Comparison of ENCODE assay signal across 7 cellular contexts in the genomic region with DNA sequence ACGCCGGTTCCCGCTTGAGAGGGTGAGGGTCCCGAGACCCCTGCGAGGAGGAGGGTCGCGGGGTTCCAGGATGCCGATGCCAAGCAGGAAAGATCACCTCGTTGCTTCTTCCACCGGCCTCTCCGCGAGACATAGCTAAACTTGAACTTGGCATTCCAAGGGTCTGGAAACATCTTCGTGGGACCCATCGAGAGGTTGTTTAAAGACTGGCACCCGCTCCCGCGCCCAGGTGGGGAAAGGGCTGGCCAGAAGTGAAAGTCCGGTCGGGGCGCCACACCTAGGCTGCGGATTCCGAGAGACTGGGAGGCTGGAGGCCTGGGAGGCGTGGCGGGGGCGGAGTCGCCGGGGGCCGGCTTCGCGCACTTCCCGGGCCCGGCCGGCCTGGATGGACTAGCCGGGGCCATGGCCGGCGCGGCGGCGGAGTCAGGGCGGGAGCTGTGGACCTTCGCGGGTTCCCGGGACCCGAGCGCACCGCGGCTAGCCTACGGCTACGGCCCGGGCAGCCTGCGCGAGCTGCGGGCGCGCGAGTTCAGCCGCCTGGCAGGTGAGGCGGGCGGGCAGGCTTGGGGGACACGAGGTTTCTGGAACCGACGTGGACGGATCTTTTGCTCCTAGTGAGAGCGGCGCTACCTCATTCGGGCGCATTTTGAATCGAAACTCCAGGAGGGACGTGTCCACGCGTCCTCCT. TPM values are rescaled to one million over a fixed set of nuclear protein-coding genes. Genes with fewer than 3 reads are reported as not detected.
DNase-seq lines count a peak whose midpoint lies in the region; ATAC-seq and TF ChIP-seq lines count a peak whose summit lies in the region.

A gene with protein sequence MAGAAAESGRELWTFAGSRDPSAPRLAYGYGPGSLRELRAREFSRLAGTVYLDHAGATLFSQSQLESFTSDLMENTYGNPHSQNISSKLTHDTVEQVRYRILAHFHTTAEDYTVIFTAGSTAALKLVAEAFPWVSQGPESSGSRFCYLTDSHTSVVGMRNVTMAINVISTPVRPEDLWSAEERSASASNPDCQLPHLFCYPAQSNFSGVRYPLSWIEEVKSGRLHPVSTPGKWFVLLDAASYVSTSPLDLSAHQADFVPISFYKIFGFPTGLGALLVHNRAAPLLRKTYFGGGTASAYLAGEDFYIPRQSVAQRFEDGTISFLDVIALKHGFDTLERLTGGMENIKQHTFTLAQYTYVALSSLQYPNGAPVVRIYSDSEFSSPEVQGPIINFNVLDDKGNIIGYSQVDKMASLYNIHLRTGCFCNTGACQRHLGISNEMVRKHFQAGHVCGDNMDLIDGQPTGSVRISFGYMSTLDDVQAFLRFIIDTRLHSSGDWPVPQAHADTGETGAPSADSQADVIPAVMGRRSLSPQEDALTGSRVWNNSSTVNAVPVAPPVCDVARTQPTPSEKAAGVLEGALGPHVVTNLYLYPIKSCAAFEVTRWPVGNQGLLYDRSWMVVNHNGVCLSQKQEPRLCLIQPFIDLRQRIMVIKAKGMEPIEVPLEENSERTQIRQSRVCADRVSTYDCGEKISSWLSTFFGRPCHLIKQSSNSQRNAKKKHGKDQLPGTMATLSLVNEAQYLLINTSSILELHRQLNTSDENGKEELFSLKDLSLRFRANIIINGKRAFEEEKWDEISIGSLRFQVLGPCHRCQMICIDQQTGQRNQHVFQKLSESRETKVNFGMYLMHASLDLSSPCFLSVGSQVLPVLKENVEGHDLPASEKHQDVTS (plus strand): TSS at position 360 of the 688 bp plus-strand sequence. CDS start 43 bp downstream, at position 403.

- peak within 1 kb of the TSS; percentile 93 for H2AFZ ChIP-seq in fibroblast of lung (ENCODE audit: low read length)

- in situ Hi-C loops in GM13976 (cut with MboI; ENCODE audit: low sequenced_read_pairs, unreplicated experiment): no loop called here

- no peaks in the 10 kb centered on the region for H3K79me2 ChIP-seq in fibroblast of lung (ENCODE audit: control insufficient read depth, insufficient read depth, low read length)

- peak; percentile 79 for ATAC-seq in HG02588 (IDR thresholded peaks at IDR 0.05; ENCODE audit: unreplicated experiment)
- peak; percentile 65 to 68 for ATAC-seq in naive B cell (ENCODE audit: low read depth in 2 of 2)

- H3K27ac Mint-ChIP-seq in activated T-cell treated with anti-CD3 and anti-CD28 coated beads, Interleukin-2, amount 50 U/mL, for 24 hours: no peak within 1 kb of the TSS
- H3K27ac Mint-ChIP-seq in naive B cell: peak within 1 kb of the TSS in 3 of 6 donors; percentile 56 to 58 (median 58)

- TF ChIP-seq POLR2A in tibial nerve (IDR thresholded peaks at IDR 0.05): peak in 1 of 2 donors; percentile 46

- H3K27ac ChIP-seq in fibroblast of lung (ENCODE audit: insufficient read depth, low read length) (peak within 1 kb of the TSS; percentile 41), tibial nerve (peak within 1 kb of the TSS in 3 of 4 donors; percentile 4 to 75 (median 61))

- no peaks in the 10 kb centered on the region for H3K9me3 ChIP-seq in fibroblast of lung (ENCODE audit: control insufficient read depth, insufficient read depth, low read depth, low read length)
- no peaks in the 10 kb centered on the region for H3K9me3 ChIP-seq in tibial nerve

- H4K20me1 ChIP-seq in fibroblast of lung (ENCODE audit: control insufficient read depth, extremely low read depth, insufficient read depth, low read length): no peaks in the 10 kb centered on the region

- no peaks in the 10 kb centered on the region for H3K27me3 ChIP-seq in fibroblast of lung (ENCODE audit: control insufficient read depth, insufficient read depth, low read length)
- H3K27me3 ChIP-seq in tibial nerve: no peaks in the 10 kb centered on the region

- H3K4me1 ChIP-seq in fibroblast of lung (ENCODE audit: control insufficient read depth, extremely low read depth, insufficient read depth, low read length): no peaks in the 10 kb centered on the region
- H3K4me1 ChIP-seq in tibial nerve: peaks cover 0 to 26% (median 10%) of the 10 kb centered on the region in 4 donors

- 1% methylated on average over 21 to 36 of the region's 71 CpGs for WGBS in tibial nerve, 2 donors

- H3K4me3 Mint-ChIP-seq in activated T-cell treated with anti-CD3 and anti-CD28 coated beads, Interleukin-2, amount 50 U/mL, for 24 hours: peak within 1 kb of the TSS; percentile 78
- H3K4me3 Mint-ChIP-seq in naive B cell: peak within 1 kb of the TSS; percentile 81 to 92 (median 87)

- peaks cover 42% of the 10 kb centered on the region for H3K27me3 Mint-ChIP-seq in activated T-cell treated with anti-CD3 and anti-CD28 coated beads, Interleukin-2, amount 50 U/mL, for 24 hours
- peaks cover 28 to 46% (median 28%) of the 10 kb centered on the region in 3 donors for H3K27me3 Mint-ChIP-seq in naive B cell

- TF ChIP-seq CTCF in GM13976 (IDR thresholded peaks at IDR 0.05; ENCODE audit: borderline replicate concordance, control extremely low read depth, extremely low read depth, insufficient read depth, missing control alignments): no peak
- no peak for TF ChIP-seq CTCF in fibroblast of lung (conservative IDR thresholded peaks at IDR 0.05 in 1 of 2, IDR thresholded peaks at IDR 0.05 in 1 of 2; ENCODE audit: low read depth in 1 of 2, low read length in 2 of 2)
- no peak for TF ChIP-seq CTCF in tibial nerve (IDR thresholded peaks at IDR 0.05)

- H3K4me3 ChIP-seq in fibroblast of lung (replicated peaks in 1 of 4; ENCODE audit: control extremely low read depth in 1 of 4, insufficient read depth in 1 of 4, low read depth in 3 of 4, low read length in 4 of 4) (peak within 1 kb of the TSS; percentile 60 to 91 (median 78)), tibial nerve (peak within 1 kb of the TSS; percentile 46 to 77 (median 61))

- no peaks in the 10 kb centered on the region for H3K9me3 Mint-ChIP-seq in activated T-cell treated with anti-CD3 and anti-CD28 coated beads, Interleukin-2, amount 50 U/mL, for 24 hours
- no peaks in the 10 kb centered on the region for H3K9me3 Mint-ChIP-seq in naive B cell

- H3K4me1 Mint-ChIP-seq in activated T-cell treated with anti-CD3 and anti-CD28 coated beads, Interleukin-2, amount 50 U/mL, for 24 hours (ENCODE audit: low read depth): peaks cover 15% of the 10 kb centered on the region
- peaks cover 15 to 31% (median 22%) of the 10 kb centered on the region in 3 donors for H3K4me1 Mint-ChIP-seq in naive B cell

- no peak for TF ChIP-seq EP300 in tibial nerve (IDR thresholded peaks at IDR 0.05)

- no peaks in the 10 kb centered on the region for H3K36me3 ChIP-seq in fibroblast of lung (ENCODE audit: control insufficient read depth, insufficient read depth, low read length)
- no peaks in the 10 kb centered on the region for H3K36me3 ChIP-seq in tibial nerve

- DNase-seq in GM13976 (ENCODE audit: low spot score) (peak; percentile 85), NCI-H510A (lab: John Stamatoyannopoulos, UW) (peak; percentile 77), fibroblast of lung (ENCODE audit: low read depth in 2 of 2) (peak; percentile 53 to 61), naive B cell (peak; percentile 41), tibial nerve (ENCODE audit: low spot score in 2 of 2) (peak; percentile 62)
- DNase-seq in activated T-cell treated with anti-CD3 and anti-CD28 coated beads, Interleukin-2, amount 50 U/mL, for 24 hours: peak; percentile 68

- H3K4me2 ChIP-seq in fibroblast of lung (ENCODE audit: extremely low read depth, insufficient read depth, low read length): peak within 1 kb of the TSS; percentile 97

- no peaks in the 10 kb centered on the region for H3K36me3 Mint-ChIP-seq in activated T-cell treated with anti-CD3 and anti-CD28 coated beads, Interleukin-2, amount 50 U/mL, for 24 hours (ENCODE audit: low read depth)
- peaks cover 0 to 8% of the 10 kb centered on the region in 2 donors for H3K36me3 Mint-ChIP-seq in naive B cell

- peak within 1 kb of the TSS; percentile 78 for H3K9ac ChIP-seq in fibroblast of lung (ENCODE audit: insufficient read depth, low read length)

RNA-seq across cellular contexts. Expression of the gene that starts here (rescaled TPM):
- total RNA-seq in fibroblast of lung (9.0 and 13.9 TPM in 2 replicates), tibial nerve (10 to 100 TPM in 1 of 4 donors, 1 to 10 TPM in 3; 6.9 to 10.2 (median 8.9) TPM)
- polyA plus RNA-seq in fibroblast of lung (2.0 TPM in 2 replicates), naive B cell (ENCODE audit: low read depth in 6 of 6) (under 1 TPM in 1 of 6 donors, not detected in 5; 0.08 TPM)
- polyA plus RNA-seq in fibroblast of lung (2012): 1.9 and 2.3 TPM in 2 replicates
- polyA minus RNA-seq in fibroblast of lung (ENCODE audit: low replicate concordance): 6.2 and 6.6 TPM in 2 replicates

Comparison
In these comparisons a context has a peak if more than half of its experiments do, and no peak if none do; other contexts are left out.
1. Peak in every context shown above with its lines: DNase-seq, ATAC-seq, H3K4me3 ChIP-seq and H3K27ac ChIP-seq.
2. Peak in DNase-seq and ATAC-seq in naive B cell; RNA of the gene not detected or under 1 TPM.